ENCODE assay signal across 19 cellular contexts in genomic region chr10:44970812-44971395, GRCh38. TPM values are rescaled to one million over a fixed set of nuclear protein-coding genes. Genes with fewer than 3 reads are reported as not detected.
DNase-seq lines count a peak whose midpoint lies in the region; ATAC-seq and TF ChIP-seq lines count a peak whose summit lies in the region.
"Had no signal": no experiment of that assay in that cellular context is flagged by ENCODE, and none has a peak within 500 bp of the region (broad histone marks: within the 10 kb centered on the region; RNA-seq: fewer than 3 reads in every experiment).

No MANE protein-coding gene starts in this region.

- in situ Hi-C loops in GM23248 (cut with MboI), result no loop called here

- ATAC-seq in activated B cell treated with CpG ODN at 0.5 μM for 24 hours (ENCODE audit: low read depth), result no peak

- no peaks in the 10 kb centered on the region for H3K27me3 ChIP-seq in osteoblast (ENCODE audit: insufficient read depth, low read length)
- H3K27me3 ChIP-seq in GM23248 (replicated peaks; ENCODE audit: insufficient read depth), result no peaks in the 10 kb centered on the region
- H3K27me3 ChIP-seq: BE2C had no signal

- no peak overlapping the region for H2AFZ ChIP-seq in osteoblast (ENCODE audit: low read length)
- no peak overlapping the region for H2AFZ ChIP-seq in GM23248

- H3K4me3 Mint-ChIP-seq in CD14-positive monocyte (peak overlapping the region in 1 of 2 donors; percentile 55), activated B cell treated with CpG ODN at 0.5 μM for 24 hours (no peak overlapping the region)
- H3K4me3 Mint-ChIP-seq: CD8-positive, alpha-beta memory T cell had no signal

- CTCF ChIA-PET in activated B cell treated with CpG ODN at 0.5 μM for 24 hours (lab: Charles Lee), result no interaction called here

- no peak overlapping the region for H3K9ac ChIP-seq in GM23248

- no peaks in the 10 kb centered on the region for H4K20me1 ChIP-seq in osteoblast (ENCODE audit: insufficient read depth, low read length)
- no peaks in the 10 kb centered on the region for H4K20me1 ChIP-seq in GM23248 (ENCODE audit: insufficient read depth)

- WGBS in GM23248 (ENCODE audit: low coverage in 1 of 2, low lambda C conversion rate in 2 of 2, missing lambda C conversion rate in 2 of 2), 2 experiments, result 92 to 94% methylated on average over 8 of the region's 8 CpGs

- H3K9me3 Mint-ChIP-seq in CD14-positive monocyte, result peaks cover 0 to 3% (median 0%) of the 10 kb centered on the region in 7 donors
- no peaks in the 10 kb centered on the region for H3K9me3 Mint-ChIP-seq in activated B cell treated with CpG ODN at 0.5 μM for 24 hours
- H3K9me3 Mint-ChIP-seq: CD8-positive, alpha-beta memory T cell had no signal

- no peaks in the 10 kb centered on the region for H3K79me2 ChIP-seq in osteoblast (ENCODE audit: insufficient read depth, low read length)
- H3K79me2 ChIP-seq in GM23248 (ENCODE audit: insufficient read depth), result no peaks in the 10 kb centered on the region

- intact Hi-C loops in CD14-positive monocyte (cut with micrococcal nuclease) (no loop called here), activated B cell treated with CpG ODN at 0.5 μM for 24 hours (cut with micrococcal nuclease) (no loop called here)

- H3K4me3 ChIP-seq in osteoblast (ENCODE audit: insufficient read depth, low read length) (no peak overlapping the region), GM23248 (no peak overlapping the region)

- no peaks in the 10 kb centered on the region for H3K27me3 Mint-ChIP-seq in CD14-positive monocyte (ENCODE audit: low read depth in 3 of 3)
- no peaks in the 10 kb centered on the region for H3K27me3 Mint-ChIP-seq in activated B cell treated with CpG ODN at 0.5 μM for 24 hours

- H3K9me3 ChIP-seq in osteoblast (ENCODE audit: low read depth, low read length) (no peaks in the 10 kb centered on the region), GM23248 (ENCODE audit: low read depth) (no peaks in the 10 kb centered on the region)
- H3K9me3 ChIP-seq: BE2C had no signal

- H3K27ac ChIP-seq in osteoblast (ENCODE audit: low read depth, low read length) (no peak overlapping the region), GM23248 (no peak overlapping the region)

- H3F3A ChIP-seq in GM23248 (ENCODE audit: insufficient read depth), result no peaks in the 10 kb centered on the region

- DNase-seq in CD14-positive monocyte (ENCODE audit: low spot score), result no peak
- no peak for DNase-seq in activated B cell treated with CpG ODN at 0.5 μM for 24 hours
- DNase-seq in osteoblast (ENCODE audit: insufficient read length, low spot score, missing footprints), result peak; percentile 29
- DNase-seq in NCI-H1930 (lab: John Stamatoyannopoulos, UW), result no peak
- no peak for DNase-seq in GM23248
- no peak for DNase-seq in EL
- DNase-seq: BE2C; CD8-positive, alpha-beta memory T cell; DMS79; HCEC 1CT; KBM-7; NCI-H1417 treated with DMSO at 0.1 percent for 48 hours; NCI-H2029; NCI-H2171; NCI-H446 treated with DMSO at 0.1 percent for 48 hours; OCI-M1; SIG-M5 had no signal

- H3K27ac Mint-ChIP-seq in CD14-positive monocyte, result peak overlapping the region; percentile 80 to 92 (median 84)
- peak overlapping the region; percentile 37 for H3K27ac Mint-ChIP-seq in activated B cell treated with CpG ODN at 0.5 μM for 24 hours

- POLR2A ChIA-PET in activated B cell treated with CpG ODN at 0.5 μM for 24 hours (lab: Charles Lee), result interaction anchor here (0.9 kb wide), 1 partner anchor 12 kb away, joined by 3 read pairs; the partner anchor contains the start of gene RASSF4

- no peaks in the 10 kb centered on the region for H3K9me2 ChIP-seq in GM23248 (ENCODE audit: insufficient read depth)

- peaks cover 5% of the 10 kb centered on the region for H3K36me3 ChIP-seq in osteoblast (ENCODE audit: insufficient read depth, low read length)
- no peaks in the 10 kb centered on the region for H3K36me3 ChIP-seq in GM23248 (ENCODE audit: low read depth)
- H3K36me3 ChIP-seq: BE2C had no signal

- no peak for TF ChIP-seq CTCF in CD14-positive monocyte (IDR thresholded peaks at IDR 0.05)
- TF ChIP-seq CTCF in activated B cell treated with CpG ODN at 0.5 μM for 24 hours (IDR thresholded peaks at IDR 0.05), result no peak
- no peak for TF ChIP-seq CTCF in osteoblast (IDR thresholded peaks at IDR 0.05; ENCODE audit: extremely low read depth, low read depth, low read length)

- peaks cover 35% of the 10 kb centered on the region for H3K4me1 ChIP-seq in osteoblast (ENCODE audit: insufficient read depth, low read length)
- H3K4me1 ChIP-seq in GM23248 (ENCODE audit: insufficient read depth), result peaks cover 4% of the 10 kb centered on the region; the same call in 1 of the 2 replicates

- H3K4me2 ChIP-seq in osteoblast (ENCODE audit: insufficient read depth, low read length) (no peak overlapping the region), GM23248 (ENCODE audit: unreplicated experiment) (no peak overlapping the region)

- H3K4me1 Mint-ChIP-seq in CD14-positive monocyte, result peaks cover 91% of the 10 kb centered on the region
- H3K4me1 Mint-ChIP-seq in activated B cell treated with CpG ODN at 0.5 μM for 24 hours, result peaks cover 59% of the 10 kb centered on the region

- H3K36me3 Mint-ChIP-seq in CD14-positive monocyte (peaks cover 42 to 55% of the 10 kb centered on the region in 2 donors), activated B cell treated with CpG ODN at 0.5 μM for 24 hours (ENCODE audit: low read depth) (no peaks in the 10 kb centered on the region)
- H3K36me3 Mint-ChIP-seq: CD8-positive, alpha-beta memory T cell had no signal

RNA-seq across cellular contexts. Expression of gene DEPP1, which starts 7.7 kb away (rescaled TPM):
- polyA plus RNA-seq in CD14-positive monocyte (not detected), GM23248 (2016; fragmentation: Nextera tagmentation; extraction: Ambion mirVana) (10.2 and 13.8 TPM in 2 replicates)
- total RNA-seq in activated B cell treated with CpG ODN at 0.5 μM for 24 hours (0.11 TPM in 1 of 2 replicates, not detected in the other), osteoblast (43.6 and 87.6 TPM in 2 replicates)
- 7.0 and 10.1 TPM in 2 replicates for total RNA-seq in GM23248 (2014; rRNA removed; shearing (Covaris generic))
- polyA plus RNA-seq: CD8-positive, alpha-beta memory T cell had no signal

RNA-seq across cellular contexts. Expression of gene RASSF4, which starts 11.3 kb away (rescaled TPM):
- polyA plus RNA-seq in CD14-positive monocyte (100 to 1,000 TPM; 117 to 120 TPM), GM23248 (2016; fragmentation: Nextera tagmentation; extraction: Ambion mirVana) (2.3 and 2.9 TPM in 2 replicates)
- total RNA-seq in activated B cell treated with CpG ODN at 0.5 μM for 24 hours (2.0 and 2.5 TPM in 2 replicates), osteoblast (2.9 and 4.0 TPM in 2 replicates)
- total RNA-seq in GM23248 (2014; rRNA removed; shearing (Covaris generic)), result 1.0 and 2.1 TPM in 2 replicates

RNA-seq across cellular contexts. Expression of gene ZNF22, which starts 29.8 kb away (rescaled TPM):
- polyA plus RNA-seq in CD14-positive monocyte (10 to 100 TPM; 10.4 to 14.6 TPM), GM23248 (2016; fragmentation: Nextera tagmentation; extraction: Ambion mirVana) (16.7 and 17.3 TPM in 2 replicates)
- total RNA-seq in activated B cell treated with CpG ODN at 0.5 μM for 24 hours (34.2 and 37.5 TPM in 2 replicates), osteoblast (13.8 and 14.4 TPM in 2 replicates)
- 14.0 and 15.5 TPM in 2 replicates for total RNA-seq in GM23248 (2014; rRNA removed; shearing (Covaris generic))

RNA-seq across cellular contexts. Expression of gene TMEM72, which starts 59.8 kb away (rescaled TPM):
- polyA plus RNA-seq in CD14-positive monocyte (not detected), GM23248 (2016; fragmentation: Nextera tagmentation; extraction: Ambion mirVana) (not detected in 2 replicates)
- total RNA-seq in activated B cell treated with CpG ODN at 0.5 μM for 24 hours (not detected in 2 replicates), osteoblast (not detected in 2 replicates)
- total RNA-seq in GM23248 (2014; rRNA removed; shearing (Covaris generic)), result not detected in 2 replicates
- total RNA-seq: CD8-positive, alpha-beta memory T cell; G401; RPMI7951 had no signal
- polyA plus RNA-seq: CD8-positive, alpha-beta memory T cell had no signal
